Comparison of ENCODE assay signal across 16 cellular contexts in the genomic region with DNA sequence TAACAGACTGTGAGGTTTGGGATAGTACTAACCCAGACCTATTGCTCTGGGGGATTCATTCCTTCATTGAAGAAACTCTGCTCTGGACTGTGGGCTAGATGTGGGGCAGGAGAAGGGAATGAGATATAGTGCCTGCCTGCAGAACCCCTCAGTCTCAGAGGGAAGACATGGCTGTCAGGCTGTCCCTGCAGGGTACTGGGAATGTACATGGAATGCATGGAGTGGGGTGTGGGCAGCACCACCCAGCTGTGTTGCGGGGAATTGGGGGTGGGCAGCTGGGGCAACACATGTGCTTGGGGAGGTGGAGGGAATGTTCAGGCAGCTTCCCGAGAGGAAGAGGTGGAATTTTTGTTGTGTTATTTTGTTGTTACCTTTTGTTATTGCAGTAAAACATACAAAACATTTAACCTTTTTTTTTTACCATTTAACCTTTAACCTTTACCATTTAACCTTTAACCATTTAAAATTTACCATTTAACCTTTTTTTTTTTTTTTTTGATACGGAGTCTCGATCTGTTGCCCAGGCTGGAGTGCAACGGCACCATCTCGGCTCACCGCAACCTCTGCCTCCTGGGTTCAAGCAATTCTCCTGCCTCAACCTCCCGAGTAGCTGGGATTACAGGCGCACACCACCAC. TPM values are rescaled to one million over a fixed set of nuclear protein-coding genes. Genes with fewer than 3 reads are reported as not detected.
DNase-seq lines count a peak whose midpoint lies in the region; ATAC-seq, FAIRE-seq and TF ChIP-seq lines count a peak whose summit lies in the region.
"Had no signal": no experiment of that assay in that cellular context is flagged by ENCODE, and none has a peak within 500 bp of the region (broad histone marks: within the 10 kb centered on the region; RNA-seq: fewer than 3 reads in every experiment).

No MANE protein-coding gene starts in this region.

- peak overlapping the region; percentile 96 to 97 for H3K27ac ChIP-seq in A549
- H3K27ac ChIP-seq in CD4-positive, alpha-beta T cell (ENCODE audit: low read depth, low read length) = no peak overlapping the region

- TF ChIP-seq POLR2A in A549 (IDR thresholded peaks at IDR 0.05; ENCODE audit: low read length) = no peak

- intact Hi-C loops in CD4-positive, alpha-beta T cell (cut with DNase I, micrococcal nuclease) = no loop called here

- peaks cover 13% of the 10 kb centered on the region for H3K27me3 ChIP-seq in CD4-positive, alpha-beta T cell (ENCODE audit: control insufficient read depth, insufficient read depth, low read length)

- H3K4me3 Mint-ChIP-seq in chondrocyte (ENCODE audit: unreplicated experiment) = no peak overlapping the region
- no peak overlapping the region for H3K4me3 Mint-ChIP-seq in CD4-positive, alpha-beta T cell
- H3K4me3 Mint-ChIP-seq: activated naive CD4-positive, alpha-beta T cell treated with anti-CD3 and anti-CD28 coated beads, Interleukin-2, amount 10 ng/mL, durations not matched to agents 7 days and 5 days; CD4-positive, alpha-beta memory T cell had no signal

- H3K9me3 ChIP-seq in A549 = no peaks in the 10 kb centered on the region
- no peaks in the 10 kb centered on the region for H3K9me3 ChIP-seq in CD4-positive, alpha-beta T cell (ENCODE audit: control insufficient read depth, low read length)

- TF ChIP-seq RAD21 in A549 (conservative IDR thresholded peaks at IDR 0.05 in 1 of 2, IDR thresholded peaks at IDR 0.05 in 1 of 2) = no peak

- no peak for TF ChIP-seq CTCF in A549 (IDR thresholded peaks at IDR 0.05)
- no peak for TF ChIP-seq CTCF in chondrocyte (IDR thresholded peaks at IDR 0.05)
- TF ChIP-seq CTCF in CD4-positive, alpha-beta T cell (IDR thresholded peaks at IDR 0.05) = no peak

- H3K4me1 ChIP-seq in A549 = peaks cover 92% of the 10 kb centered on the region

- peaks cover 2% of the 10 kb centered on the region for H3K9me3 Mint-ChIP-seq in chondrocyte (ENCODE audit: low read depth)
- H3K9me3 Mint-ChIP-seq in CD4-positive, alpha-beta T cell = no peaks in the 10 kb centered on the region
- H3K9me3 Mint-ChIP-seq: activated naive CD4-positive, alpha-beta T cell treated with anti-CD3 and anti-CD28 coated beads, Interleukin-2, amount 10 ng/mL, durations not matched to agents 7 days and 5 days; CD4-positive, alpha-beta memory T cell had no signal

- peak; percentile 33 to 63 for ATAC-seq in A549
- ATAC-seq in CD4-positive, alpha-beta T cell (ENCODE audit: poor library complexity) = no peak

- peaks cover 23% of the 10 kb centered on the region for H3K4me1 Mint-ChIP-seq in chondrocyte (ENCODE audit: low read depth)
- H3K4me1 Mint-ChIP-seq in CD4-positive, alpha-beta T cell (ENCODE audit: low read depth) = no peaks in the 10 kb centered on the region
- H3K4me1 Mint-ChIP-seq: activated naive CD4-positive, alpha-beta T cell treated with anti-CD3 and anti-CD28 coated beads, Interleukin-2, amount 10 ng/mL, durations not matched to agents 7 days and 5 days had no signal

- FAIRE-seq in A549 (lab: Jason Lieb, UNC) = no peak
- FAIRE-seq: A204.1 had no signal

- peak overlapping the region; percentile 22 for H3K4me3 ChIP-seq in A549

- 68% methylated on average over 9 of the region's 9 CpGs for WGBS in A549 (ENCODE audit: missing lambda C conversion rate)

- H3K4me2 ChIP-seq in A549 = peak overlapping the region; percentile 85

- H3K27ac Mint-ChIP-seq in chondrocyte (ENCODE audit: unreplicated experiment) = peak overlapping the region; percentile 28
- H3K27ac Mint-ChIP-seq in CD4-positive, alpha-beta T cell = no peak overlapping the region
- H3K27ac Mint-ChIP-seq: activated naive CD4-positive, alpha-beta T cell treated with anti-CD3 and anti-CD28 coated beads, Interleukin-2, amount 10 ng/mL, durations not matched to agents 7 days and 5 days; CD4-positive, alpha-beta memory T cell had no signal

- DNase-seq in A549 (ENCODE audit: low read depth in 1 of 2, low spot score in 1 of 2) (peak; percentile 71 to 77), NCI-H226 (peak; percentile 44), chondrocyte (ENCODE audit: low spot score) (no peak), myocyte (ENCODE audit: low read depth) (peak; percentile 80), nucleus accumbens (lab: John Stamatoyannopoulos, UW) (no peak), cerebellar cortex (ENCODE audit: low spot score) (no peak), germinal center (ENCODE audit: low spot score) (no peak)
- DNase-seq in CD4-positive, alpha-beta T cell = no peak
- DNase-seq: activated CD8-positive, alpha-beta memory T cell treated with anti-CD3 and anti-CD28 coated beads, Interleukin-2, amount 50 U/mL, for 4 hours; activated naive CD4-positive, alpha-beta T cell treated with anti-CD3 and anti-CD28 coated beads, Interleukin-2, amount 10 ng/mL, durations not matched to agents 7 days and 5 days; CD4-positive, alpha-beta memory T cell; hypothalamus; NCI-H1694 treated with DMSO at 0.1 percent for 48 hours; stimulated activated naive CD4-positive, alpha-beta T cell treated with Interleukin-2 at 50 U/mL for 16 hours; T-helper 9 cell had no signal

- no peak for TF ChIP-seq EP300 in A549 (IDR thresholded peaks at IDR 0.05)

- POLR2A ChIA-PET in A549 (lab: Yijun Ruan, JAX) = interaction anchor here (0.5 to 1.0 kb wide), 2 partner anchors 63 to 146 kb away, joined by 4 read pairs; a partner anchor contains a TSS
- POLR2A ChIA-PET in CD4-positive, alpha-beta T cell (lab: Charles Lee) = interaction anchor here (0.6 kb wide), 1 partner anchor 370 kb away, joined by 3 read pairs; no protein-coding TSS in a partner anchor

- CTCF ChIA-PET in A549 (lab: Yijun Ruan, JAX) = interaction anchor here (0.7 to 1.6 kb wide), 4 partner anchors 40 to 141 kb away, joined by 3 to 4 read pairs (median 4); no protein-coding TSS in a partner anchor
- CTCF ChIA-PET in CD4-positive, alpha-beta T cell (lab: Charles Lee) = no interaction called here

- no peaks in the 10 kb centered on the region for H3K36me3 Mint-ChIP-seq in chondrocyte (ENCODE audit: low read depth)
- no peaks in the 10 kb centered on the region for H3K36me3 Mint-ChIP-seq in CD4-positive, alpha-beta T cell (ENCODE audit: low read depth)
- H3K36me3 Mint-ChIP-seq: activated naive CD4-positive, alpha-beta T cell treated with anti-CD3 and anti-CD28 coated beads, Interleukin-2, amount 10 ng/mL, durations not matched to agents 7 days and 5 days; CD4-positive, alpha-beta memory T cell had no signal

- no peaks in the 10 kb centered on the region for H3K27me3 Mint-ChIP-seq in chondrocyte (ENCODE audit: low read depth)
- peaks cover 75% of the 10 kb centered on the region for H3K27me3 Mint-ChIP-seq in CD4-positive, alpha-beta T cell

TF ChIP-seq in A549, 52 proteins besides CTCF, POLR2A, EP300 and RAD21 (continues in another document):
- 0 out of 2 replicates have a peak, but pooled peaks have one; percentile 39 for TF ChIP-seq RARB (CRISPR knock-in tag; IDR thresholded peaks at IDR 0.05)
- TF ChIP-seq, protein P1, sequence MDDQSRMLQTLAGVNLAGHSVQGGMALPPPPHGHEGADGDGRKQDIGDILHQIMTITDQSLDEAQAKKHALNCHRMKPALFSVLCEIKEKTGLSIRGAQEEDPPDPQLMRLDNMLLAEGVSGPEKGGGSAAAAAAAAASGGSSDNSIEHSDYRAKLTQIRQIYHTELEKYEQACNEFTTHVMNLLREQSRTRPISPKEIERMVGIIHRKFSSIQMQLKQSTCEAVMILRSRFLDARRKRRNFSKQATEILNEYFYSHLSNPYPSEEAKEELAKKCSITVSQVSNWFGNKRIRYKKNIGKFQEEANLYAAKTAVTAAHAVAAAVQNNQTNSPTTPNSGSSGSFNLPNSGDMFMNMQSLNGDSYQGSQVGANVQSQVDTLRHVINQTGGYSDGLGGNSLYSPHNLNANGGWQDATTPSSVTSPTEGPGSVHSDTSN (IDR thresholded peaks at IDR 0.05) = no peak
- TF ChIP-seq FOSB (CRISPR knock-in tag; IDR thresholded peaks at IDR 0.05) = no peak; the same call in 1 of the 2 replicates
- no peak for TF ChIP-seq ZNF302 (CRISPR knock-in tag; IDR thresholded peaks at IDR 0.05)
- TF ChIP-seq EHF (CRISPR knock-in tag; IDR thresholded peaks at IDR 0.05) = no peak
- TF ChIP-seq MAFK (IDR thresholded peaks at IDR 0.05; ENCODE audit: partially characterized antibody) = no peak
- TF ChIP-seq HOXA7 (CRISPR knock-in tag; IDR thresholded peaks at IDR 0.05) = 0 out of 2 replicates have a peak, but pooled peaks have one; percentile 67
- no peak for TF ChIP-seq PHF8 (IDR thresholded peaks at IDR 0.05; ENCODE audit: borderline replicate concordance, low read depth)
- TF ChIP-seq NR3C1 (IDR thresholded peaks at IDR 0.05) = no peak
- TF ChIP-seq SMC3 (IDR thresholded peaks at IDR 0.05) = no peak; the same call in 2 of the 3 replicates
- TF ChIP-seq, protein P2, sequence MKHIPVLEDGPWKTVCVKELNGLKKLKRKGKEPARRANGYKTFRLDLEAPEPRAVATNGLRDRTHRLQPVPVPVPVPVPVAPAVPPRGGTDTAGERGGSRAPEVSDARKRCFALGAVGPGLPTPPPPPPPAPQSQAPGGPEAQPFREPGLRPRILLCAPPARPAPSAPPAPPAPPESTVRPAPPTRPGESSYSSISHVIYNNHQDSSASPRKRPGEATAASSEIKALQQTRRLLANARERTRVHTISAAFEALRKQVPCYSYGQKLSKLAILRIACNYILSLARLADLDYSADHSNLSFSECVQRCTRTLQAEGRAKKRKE (CRISPR knock-in tag; IDR thresholded peaks at IDR 0.05; ENCODE audit: low read depth) = 0 out of 2 replicates have a peak, but pooled peaks have one; percentile 23
- TF ChIP-seq CEBPB (IDR thresholded peaks at IDR 0.05) = no peak
- no peak for TF ChIP-seq RCOR1 (IDR thresholded peaks at IDR 0.05; ENCODE audit: low read depth, low read length)
- no peak for TF ChIP-seq GATA3 (IDR thresholded peaks at IDR 0.05; ENCODE audit: borderline replicate concordance)
- no peak for TF ChIP-seq ZC3H11A (IDR thresholded peaks at IDR 0.05)
- no peak for TF ChIP-seq ESRRA (IDR thresholded peaks at IDR 0.05; ENCODE audit: borderline replicate concordance, low read length)
- no peak for TF ChIP-seq CHD4 (IDR thresholded peaks at IDR 0.05; ENCODE audit: borderline replicate concordance)
- TF ChIP-seq, protein P3, sequence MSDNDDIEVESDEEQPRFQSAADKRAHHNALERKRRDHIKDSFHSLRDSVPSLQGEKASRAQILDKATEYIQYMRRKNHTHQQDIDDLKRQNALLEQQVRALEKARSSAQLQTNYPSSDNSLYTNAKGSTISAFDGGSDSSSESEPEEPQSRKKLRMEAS (IDR thresholded peaks at IDR 0.05) = no peak
- TF ChIP-seq RNF2 (IDR thresholded peaks at IDR 0.05; ENCODE audit: borderline replicate concordance, low read depth) = no peak

RNA-seq across cellular contexts. Expression of a gene that starts 7.3 kb away (rescaled TPM):
- polyA plus RNA-seq in A549 (2011; rRNA removed) (114 and 158 TPM in 2 replicates), A549 (2017; fragmentation: RNase III; extraction: RNeasy Plus Mini Kit Qiagen cat#74134 plus additional on column Dnase treatment) (83.8 to 104 TPM (median 90.7 TPM) in 3 replicates)
- 109 and 154 TPM in 2 replicates for polyA plus RNA-seq in A549 (2012; cell fraction: cytosol; rRNA removed)
- polyA plus RNA-seq in A549 (2012; cell fraction: nucleus; rRNA removed) = 113 and 118 TPM in 2 replicates
- polyA minus RNA-seq in A549 (2011; rRNA and poly(A)+ RNA removed) = 292 and 372 TPM in 2 replicates
- total RNA-seq in chondrocyte (0.20 TPM in 1 of 3 replicates, not detected in the others), myocyte (8.5 and 9.4 TPM in 2 replicates)
- polyA plus RNA-seq in myocyte (2012) = 10.5 TPM
- not detected for total RNA-seq in CD4-positive, alpha-beta T cell
- polyA plus RNA-seq: CD4-positive, alpha-beta memory T cell had no signal

Comparison
In these comparisons a context has a peak if more than half of its experiments do, and no peak if none do; other contexts are left out.
1. DNase-seq: peak in A549 (2 of 2), NCI-H226 (single experiment) and myocyte (single experiment); none in chondrocyte (single experiment), nucleus accumbens (0 of 56), CD4-positive, alpha-beta T cell (0 of 10), cerebellar cortex (single experiment) and germinal center (single experiment).